Comparison of ENCODE assay signal across 14 cellular contexts in the genomic region with DNA sequence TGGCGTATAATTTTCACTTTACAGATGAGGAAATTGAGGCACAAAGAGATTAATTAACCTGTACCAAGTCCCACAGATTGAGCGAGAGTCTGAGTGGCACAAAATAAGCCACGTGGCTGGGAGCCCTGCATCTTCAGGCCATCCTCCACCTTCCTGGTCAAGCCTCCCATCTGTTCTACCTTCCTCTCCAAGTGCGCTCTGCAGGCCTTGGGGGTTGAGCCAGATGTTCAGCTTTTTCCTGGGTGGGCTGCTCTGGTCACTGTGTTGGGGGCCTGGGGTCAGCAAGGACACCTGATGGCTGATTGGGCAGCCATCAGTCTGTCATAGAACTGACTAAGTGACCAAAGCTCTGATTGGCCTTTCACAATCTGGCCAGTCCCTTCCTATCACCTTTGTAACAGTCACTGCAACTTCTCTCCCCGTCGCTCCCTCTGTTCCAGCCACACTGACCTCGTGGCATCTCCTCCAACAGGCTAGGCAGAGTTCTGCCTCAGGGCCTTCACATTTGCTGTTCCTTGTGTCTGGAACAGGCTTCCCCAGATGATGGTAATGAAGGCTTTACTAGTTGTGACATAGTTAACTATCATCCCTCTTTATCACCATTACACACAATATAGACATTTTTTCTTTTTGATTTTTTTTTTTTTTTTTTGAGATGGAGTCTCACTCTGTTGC. TPM values are rescaled to one million over a fixed set of nuclear protein-coding genes. Genes with fewer than 3 reads are reported as not detected.
DNase-seq lines count a peak whose midpoint lies in the region; ATAC-seq and TF ChIP-seq lines count a peak whose summit lies in the region.
"Had no signal": no experiment of that assay in that cellular context is flagged by ENCODE, and none has a peak within 500 bp of the region (broad histone marks: within the 10 kb centered on the region; RNA-seq: fewer than 3 reads in every experiment).

No MANE protein-coding gene starts in this region.

- no peak for TF ChIP-seq POLR2A in sigmoid colon (IDR thresholded peaks at IDR 0.05)

- no peaks in the 10 kb centered on the region for H3K27me3 ChIP-seq in sigmoid colon

- H3K36me3 Mint-ChIP-seq in natural killer cell treated with Interleukin-12 subunit alpha and Interleukin-12 subunit beta and Interleukin-15 and Interleukin-18, amount 100 ng/mL, for 72 hours: no peaks in the 10 kb centered on the region
- H3K36me3 Mint-ChIP-seq in natural killer cell: no peaks in the 10 kb centered on the region
- H3K36me3 Mint-ChIP-seq in glutamatergic neuron (ENCODE audit: unreplicated experiment): no peaks in the 10 kb centered on the region
- H3K36me3 Mint-ChIP-seq: CD4-positive, alpha-beta memory T cell had no signal

- no peak overlapping the region for H3K27ac ChIP-seq in sigmoid colon

- TF ChIP-seq CTCF in natural killer cell (IDR thresholded peaks at IDR 0.05): no peak
- no peak for TF ChIP-seq CTCF in glutamatergic neuron (IDR thresholded peaks at IDR 0.05; ENCODE audit: partially characterized antibody, unreplicated experiment)
- TF ChIP-seq CTCF in sigmoid colon (IDR thresholded peaks at IDR 0.05): no peak

- H3K27me3 Mint-ChIP-seq in natural killer cell treated with Interleukin-12 subunit alpha and Interleukin-12 subunit beta and Interleukin-15 and Interleukin-18, amount 100 ng/mL, for 72 hours: peaks cover 7 to 11% of the 10 kb centered on the region in 2 donors
- peaks cover 2 to 9% of the 10 kb centered on the region in 2 donors for H3K27me3 Mint-ChIP-seq in natural killer cell (ENCODE audit: low read depth in 2 of 2)
- H3K27me3 Mint-ChIP-seq in glutamatergic neuron (ENCODE audit: unreplicated experiment): peaks cover 9% of the 10 kb centered on the region

- H3K9me3 ChIP-seq in sigmoid colon: no peaks in the 10 kb centered on the region
- H3K9me3 ChIP-seq: HAP-1 had no signal

- no peak overlapping the region for H3K4me3 Mint-ChIP-seq in natural killer cell treated with Interleukin-12 subunit alpha and Interleukin-12 subunit beta and Interleukin-15 and Interleukin-18, amount 100 ng/mL, for 72 hours
- H3K4me3 Mint-ChIP-seq in natural killer cell (no peak overlapping the region), glutamatergic neuron (ENCODE audit: unreplicated experiment) (no peak overlapping the region)
- H3K4me3 Mint-ChIP-seq: B cell; CD4-positive, alpha-beta memory T cell had no signal

- peak; percentile 12 for DNase-seq in natural killer cell treated with Interleukin-12 subunit alpha and Interleukin-12 subunit beta and Interleukin-15 and Interleukin-18, amount 100 ng/mL, for 72 hours (ENCODE audit: low spot score)
- DNase-seq in natural killer cell (no peak), glutamatergic neuron (no peak), sigmoid colon (peak; percentile 58), activated T-cell treated with anti-CD3 and anti-CD28 coated beads for 4 hours (no peak)
- DNase-seq: C1 segment of cervical spinal cord; CD4-positive, alpha-beta memory T cell; DMS153; DMS79 treated with DMSO at 0.1 percent for 48 hours; GDM1 had no signal

- no peak overlapping the region for H3K4me3 ChIP-seq in sigmoid colon
- H3K4me3 ChIP-seq: HAP-1 had no signal

- no peaks in the 10 kb centered on the region for H3K36me3 ChIP-seq in sigmoid colon
- H3K36me3 ChIP-seq: HAP-1 had no signal

- 80 to 90% methylated on average over 7 of the region's 7 CpGs for WGBS in sigmoid colon, 2 donors

- H3K4me1 Mint-ChIP-seq in natural killer cell treated with Interleukin-12 subunit alpha and Interleukin-12 subunit beta and Interleukin-15 and Interleukin-18, amount 100 ng/mL, for 72 hours (ENCODE audit: low read depth in 2 of 2): no peaks in the 10 kb centered on the region
- no peaks in the 10 kb centered on the region for H3K4me1 Mint-ChIP-seq in natural killer cell
- H3K4me1 Mint-ChIP-seq in glutamatergic neuron (ENCODE audit: low read depth, unreplicated experiment): peaks cover 6% of the 10 kb centered on the region
- H3K4me1 Mint-ChIP-seq: B cell; CD4-positive, alpha-beta memory T cell had no signal

- no peak overlapping the region for H3K27ac Mint-ChIP-seq in natural killer cell treated with Interleukin-12 subunit alpha and Interleukin-12 subunit beta and Interleukin-15 and Interleukin-18, amount 100 ng/mL, for 72 hours
- H3K27ac Mint-ChIP-seq in natural killer cell: no peak overlapping the region
- peak overlapping the region; percentile 67 for H3K27ac Mint-ChIP-seq in glutamatergic neuron (ENCODE audit: unreplicated experiment)
- H3K27ac Mint-ChIP-seq: B cell; CD4-positive, alpha-beta memory T cell had no signal

- intact Hi-C loops in natural killer cell (cut with micrococcal nuclease) (no loop called here), sigmoid colon (cut with DNase I) (no loop called here)

- ATAC-seq in natural killer cell treated with Interleukin-12 subunit alpha and Interleukin-12 subunit beta and Interleukin-15 and Interleukin-18, amount 100 ng/mL, for 72 hours: no peak
- ATAC-seq in natural killer cell (no peak), HG02678 (IDR thresholded peaks at IDR 0.05; ENCODE audit: unreplicated experiment) (no peak), HG02763 (IDR thresholded peaks at IDR 0.05; ENCODE audit: unreplicated experiment) (no peak)

- H3K4me1 ChIP-seq in sigmoid colon: no peaks in the 10 kb centered on the region
- H3K4me1 ChIP-seq: HAP-1 had no signal

- no peaks in the 10 kb centered on the region for H3K9me3 Mint-ChIP-seq in natural killer cell treated with Interleukin-12 subunit alpha and Interleukin-12 subunit beta and Interleukin-15 and Interleukin-18, amount 100 ng/mL, for 72 hours
- H3K9me3 Mint-ChIP-seq in natural killer cell (no peaks in the 10 kb centered on the region), glutamatergic neuron (ENCODE audit: unreplicated experiment) (peaks cover 19% of the 10 kb centered on the region)

- TF ChIP-seq EP300 in sigmoid colon (IDR thresholded peaks at IDR 0.05): no peak

RNA-seq across cellular contexts. Expression of a gene that starts 46.8 kb away (rescaled TPM):
- under 1 TPM in 1 of 2 donors, not detected in 1; 0.14 TPM for total RNA-seq in natural killer cell treated with Interleukin-12 subunit alpha and Interleukin-12 subunit beta and Interleukin-15 and Interleukin-18, amount 100 ng/mL, for 72 hours
- total RNA-seq in natural killer cell (under 1 TPM in 1 of 3 donors, not detected in 2; 0.50 TPM), glutamatergic neuron (ENCODE audit: unreplicated experiment) (4.8 TPM), sigmoid colon (1 to 10 TPM in 1 of 4 donors, under 1 TPM in 3; 0.33 to 1.9 (median 0.77) TPM)
- polyA plus RNA-seq in sigmoid colon: under 1 TPM; under 0.01 to 0.51 (median 0.23) TPM
- polyA plus RNA-seq: CD4-positive, alpha-beta memory T cell had no signal

Comparison
In these comparisons a context has a peak if more than half of its experiments do, and no peak if none do; other contexts are left out.
1. DNase-seq: peak in natural killer cell treated with Interleukin-12 subunit alpha and Interleukin-12 subunit beta and Interleukin-15 and Interleukin-18, amount 100 ng/mL, for 72 hours (single experiment) and sigmoid colon (single experiment); none in natural killer cell (single experiment), glutamatergic neuron (single experiment) and activated T-cell treated with anti-CD3 and anti-CD28 coated beads for 4 hours (single experiment).